ENCODE assay signal across 12 cellular contexts in genomic region chr2:157443090-157443489, GRCh38. TPM values are rescaled to one million over a fixed set of nuclear protein-coding genes. Genes with fewer than 3 reads are reported as not detected.
DNase-seq lines count a peak whose midpoint lies in the region; ATAC-seq and TF ChIP-seq lines count a peak whose summit lies in the region.
"Had no signal": no experiment of that assay in that cellular context is flagged by ENCODE, and none has a peak within 500 bp of the region (broad histone marks: within the 10 kb centered on the region; RNA-seq: fewer than 3 reads in every experiment).

No MANE protein-coding gene starts in this region.

- no peak for TF ChIP-seq POLR2A in prostate gland (IDR thresholded peaks at IDR 0.05)

- peaks cover 54% of the 10 kb centered on the region for H3K36me3 Mint-ChIP-seq in dendritic cell treated with granulocyte-macrophage colony-stimulating factor and Interleukin-4, amounts not matched to agents 40 ng/mL and 50 ng/mL, for 4 days (ENCODE audit: low read depth)
- H3K36me3 Mint-ChIP-seq in stimulated activated effector memory CD8-positive, alpha-beta T cell treated with anti-CD3 and anti-CD28 coated beads, Interleukin-12 subunit alpha, Interleukin-12 subunit beta, amount 100 ng/mL, for 72 hours = peaks cover 71% of the 10 kb centered on the region
- H3K36me3 Mint-ChIP-seq: mesothelial cell of epicardium had no signal

- no peaks in the 10 kb centered on the region for H3K9me3 ChIP-seq in prostate gland
- H3K9me3 ChIP-seq: SJSA1 had no signal

- H3K27me3 ChIP-seq in prostate gland (replicated peaks; ENCODE audit: insufficient read depth) = no peaks in the 10 kb centered on the region
- H3K27me3 ChIP-seq: SJSA1 had no signal

- H3K27ac ChIP-seq in prostate gland = no peak overlapping the region
- H3K27ac ChIP-seq: SJSA1 had no signal

- DNase-seq in SIG-M5 treated with dmso at 0.1 percent for 504 hours (lab: John Stamatoyannopoulos, UW; ENCODE audit: unreplicated experiment) (peak; percentile 33), SIG-M5 (lab: John Stamatoyannopoulos, UW) (no peak), NCI-H2171 treated with DMSO at 0.1 percent for 48 hours (lab: John Stamatoyannopoulos, UW) (peak; percentile 26), prostate gland (ENCODE audit: low spot score) (no peak), NCI-H2196 (lab: John Stamatoyannopoulos, UW; ENCODE audit: unreplicated experiment) (no peak), COLO829 (ENCODE audit: low spot score) (no peak)
- no peak for DNase-seq in stimulated activated effector memory CD8-positive, alpha-beta T cell treated with anti-CD3 and anti-CD28 coated beads, Interleukin-12 subunit alpha, Interleukin-12 subunit beta, amount 100 ng/mL, for 72 hours (ENCODE audit: low spot score in 2 of 2)
- DNase-seq: HFFc6, NCI-H187 treated with DMSO at 0.1 percent for 48 hours had no signal

- peak overlapping the region; percentile 91 for H3K27ac Mint-ChIP-seq in dendritic cell treated with granulocyte-macrophage colony-stimulating factor and Interleukin-4, amounts not matched to agents 40 ng/mL and 50 ng/mL, for 4 days
- peak overlapping the region; percentile 99 for H3K27ac Mint-ChIP-seq in stimulated activated effector memory CD8-positive, alpha-beta T cell treated with anti-CD3 and anti-CD28 coated beads, Interleukin-12 subunit alpha, Interleukin-12 subunit beta, amount 100 ng/mL, for 72 hours
- H3K27ac Mint-ChIP-seq: HFFc6, mesothelial cell of epicardium had no signal

- peaks cover 50% of the 10 kb centered on the region for H3K4me1 Mint-ChIP-seq in dendritic cell treated with granulocyte-macrophage colony-stimulating factor and Interleukin-4, amounts not matched to agents 40 ng/mL and 50 ng/mL, for 4 days (ENCODE audit: low read depth)
- peaks cover 36% of the 10 kb centered on the region for H3K4me1 Mint-ChIP-seq in stimulated activated effector memory CD8-positive, alpha-beta T cell treated with anti-CD3 and anti-CD28 coated beads, Interleukin-12 subunit alpha, Interleukin-12 subunit beta, amount 100 ng/mL, for 72 hours

- no peaks in the 10 kb centered on the region for H3K4me1 ChIP-seq in prostate gland (replicated peaks)
- H3K4me1 ChIP-seq: SJSA1 had no signal

- peak overlapping the region; percentile 84 for H3K4me3 Mint-ChIP-seq in dendritic cell treated with granulocyte-macrophage colony-stimulating factor and Interleukin-4, amounts not matched to agents 40 ng/mL and 50 ng/mL, for 4 days
- peak overlapping the region; percentile 94 for H3K4me3 Mint-ChIP-seq in stimulated activated effector memory CD8-positive, alpha-beta T cell treated with anti-CD3 and anti-CD28 coated beads, Interleukin-12 subunit alpha, Interleukin-12 subunit beta, amount 100 ng/mL, for 72 hours
- H3K4me3 Mint-ChIP-seq: HFFc6, mesothelial cell of epicardium had no signal

- H3K36me3 ChIP-seq in prostate gland = no peaks in the 10 kb centered on the region
- H3K36me3 ChIP-seq: SJSA1 had no signal

- TF ChIP-seq CTCF in prostate gland (IDR thresholded peaks at IDR 0.05) = no peak

- intact Hi-C loops in dendritic cell treated with granulocyte-macrophage colony-stimulating factor and Interleukin-4, amounts not matched to agents 40 ng/mL and 50 ng/mL, for 4 days (cut with micrococcal nuclease) = loop anchor here (2.0 kb wide), 1 partner anchor 22 kb away; no protein-coding TSS in a partner anchor
- intact Hi-C loops in prostate gland (cut with DNase I) = no loop called here

- no peak overlapping the region for H3K4me3 ChIP-seq in prostate gland
- H3K4me3 ChIP-seq: SJSA1 had no signal

- no peak for ATAC-seq in stimulated activated effector memory CD8-positive, alpha-beta T cell treated with anti-CD3 and anti-CD28 coated beads, Interleukin-12 subunit alpha, Interleukin-12 subunit beta, amount 100 ng/mL, for 72 hours

- no peaks in the 10 kb centered on the region for H3K9me3 Mint-ChIP-seq in dendritic cell treated with granulocyte-macrophage colony-stimulating factor and Interleukin-4, amounts not matched to agents 40 ng/mL and 50 ng/mL, for 4 days
- no peaks in the 10 kb centered on the region for H3K9me3 Mint-ChIP-seq in stimulated activated effector memory CD8-positive, alpha-beta T cell treated with anti-CD3 and anti-CD28 coated beads, Interleukin-12 subunit alpha, Interleukin-12 subunit beta, amount 100 ng/mL, for 72 hours
- H3K9me3 Mint-ChIP-seq: HFFc6, mesothelial cell of epicardium had no signal

- H3K27me3 Mint-ChIP-seq in dendritic cell treated with granulocyte-macrophage colony-stimulating factor and Interleukin-4, amounts not matched to agents 40 ng/mL and 50 ng/mL, for 4 days = no peaks in the 10 kb centered on the region

RNA-seq across cellular contexts. Expression of gene CYTIP, which starts 0.8 kb away (rescaled TPM):
- total RNA-seq in prostate gland = 1 to 10 TPM; 3.3 to 7.4 TPM
- total RNA-seq: HFFc6, mesothelial cell of epicardium, SJSA1 had no signal

Comparison
In these comparisons a context has a peak if more than half of its experiments do, and no peak if none do; other contexts are left out.
1. DNase-seq: peak in SIG-M5 treated with dmso at 0.1 percent for 504 hours (single experiment) and NCI-H2171 treated with DMSO at 0.1 percent for 48 hours (single experiment); none in SIG-M5 (single experiment), stimulated activated effector memory CD8-positive, alpha-beta T cell treated with anti-CD3 and anti-CD28 coated beads, Interleukin-12 subunit alpha, Interleukin-12 subunit beta, amount 100 ng/mL, for 72 hours (0 of 2), prostate gland (single experiment), NCI-H2196 (single experiment) and COLO829 (single experiment).